9 cellular contexts compared by ENCODE assay signal in genomic region chr14:91415794-91416743, GRCh38. TPM values are rescaled to one million over a fixed set of nuclear protein-coding genes. Genes with fewer than 3 reads are reported as not detected.
A peak's percentile ranks its signal among the peaks of the same experiment; 100 is the strongest.
DNase-seq lines count a peak whose midpoint lies in the region; ATAC-seq and TF ChIP-seq lines count a peak whose summit lies in the region.
"Had no signal": no experiment of that assay in that cellular context is flagged by ENCODE, and none has a peak within 500 bp of the region (broad histone marks: within the 10 kb centered on the region; RNA-seq: fewer than 3 reads in every experiment).

No MANE protein-coding gene starts in this region.

- ATAC-seq in HG03565 (IDR thresholded peaks at IDR 0.05; ENCODE audit: unreplicated experiment) = peak; percentile 40
- ATAC-seq in natural killer cell = peak; percentile 56 to 69 (median 66)

- H3K27me3 ChIP-seq in colonic mucosa = no peaks in the 10 kb centered on the region

- no peaks in the 10 kb centered on the region for H3K9me3 ChIP-seq in ES-I3 (ENCODE audit: control insufficient read depth, insufficient read depth, low read length)
- no peaks in the 10 kb centered on the region for H3K9me3 ChIP-seq in colonic mucosa
- H3K9me3 ChIP-seq: SJSA1 had no signal

- peaks cover 40% of the 10 kb centered on the region for H3K36me3 Mint-ChIP-seq in T-helper 1 cell treated with Interleukin-12 subunit alpha and Interleukin-12 subunit beta and Interleukin-4 antibody, amounts not matched to agents 30 μg/mL and 1 μg/mL, for 36 hours (ENCODE audit: low read depth)
- no peaks in the 10 kb centered on the region for H3K36me3 Mint-ChIP-seq in natural killer cell

- H3K9ac ChIP-seq in ES-I3 (ENCODE audit: low read depth, low read length) (peak overlapping the region; percentile 64), colonic mucosa (ENCODE audit: low read depth in 2 of 2, low read length in 2 of 2) (peak overlapping the region; percentile 82 to 88)

- peak overlapping the region; percentile 100 for H3K27ac Mint-ChIP-seq in T-helper 1 cell treated with Interleukin-12 subunit alpha and Interleukin-12 subunit beta and Interleukin-4 antibody, amounts not matched to agents 30 μg/mL and 1 μg/mL, for 36 hours
- H3K27ac Mint-ChIP-seq in natural killer cell = peak overlapping the region; percentile 96 to 99

- H3K4me1 ChIP-seq in ES-I3 (ENCODE audit: insufficient read depth, low read length) (peaks cover 29% of the 10 kb centered on the region), colonic mucosa (peaks cover 12% of the 10 kb centered on the region)

- peaks cover 8% of the 10 kb centered on the region for H3K27me3 Mint-ChIP-seq in T-helper 1 cell treated with Interleukin-12 subunit alpha and Interleukin-12 subunit beta and Interleukin-4 antibody, amounts not matched to agents 30 μg/mL and 1 μg/mL, for 36 hours (ENCODE audit: low read depth)
- H3K27me3 Mint-ChIP-seq in natural killer cell (ENCODE audit: low read depth in 2 of 2) = no peaks in the 10 kb centered on the region

- H3K36me3 ChIP-seq in ES-I3 (ENCODE audit: insufficient read depth, low read length) (no peaks in the 10 kb centered on the region), colonic mucosa (no peaks in the 10 kb centered on the region)
- H3K36me3 ChIP-seq: SJSA1 had no signal

- peaks cover 48% of the 10 kb centered on the region for H3K4me1 Mint-ChIP-seq in T-helper 1 cell treated with Interleukin-12 subunit alpha and Interleukin-12 subunit beta and Interleukin-4 antibody, amounts not matched to agents 30 μg/mL and 1 μg/mL, for 36 hours (ENCODE audit: low read depth)
- H3K4me1 Mint-ChIP-seq in natural killer cell = peaks cover 60 to 63% of the 10 kb centered on the region in 2 donors

- peak overlapping the region; percentile 64 for H3K27ac ChIP-seq in colonic mucosa
- H3K27ac ChIP-seq: SJSA1 had no signal

- H3K4me3 Mint-ChIP-seq in T-helper 1 cell treated with Interleukin-12 subunit alpha and Interleukin-12 subunit beta and Interleukin-4 antibody, amounts not matched to agents 30 μg/mL and 1 μg/mL, for 36 hours = peak overlapping the region; percentile 100
- H3K4me3 Mint-ChIP-seq in natural killer cell = peak overlapping the region; percentile 98

- H3K9me3 Mint-ChIP-seq in T-helper 1 cell treated with Interleukin-12 subunit alpha and Interleukin-12 subunit beta and Interleukin-4 antibody, amounts not matched to agents 30 μg/mL and 1 μg/mL, for 36 hours = no peaks in the 10 kb centered on the region
- H3K9me3 Mint-ChIP-seq in natural killer cell = no peaks in the 10 kb centered on the region

- peak; percentile 87 for DNase-seq in GM20000 (ENCODE audit: low spot score)
- DNase-seq in colonic mucosa = peak; percentile 54
- DNase-seq in natural killer cell = peak; percentile 59
- no peak for DNase-seq in retina
- no peak for DNase-seq in NCI-H774 (lab: John Stamatoyannopoulos, UW)

- TF ChIP-seq CTCF in GM20000 (IDR thresholded peaks at IDR 0.05; ENCODE audit: extremely low read depth, missing control alignments) (no peak), colonic mucosa (IDR thresholded peaks at IDR 0.05) (no peak), natural killer cell (IDR thresholded peaks at IDR 0.05) (no peak)

- peak overlapping the region; percentile 92 for H3K4me3 ChIP-seq in colonic mucosa
- H3K4me3 ChIP-seq: SJSA1 had no signal

- intact Hi-C loops in colonic mucosa (cut with DNase I) (no loop called here), natural killer cell (cut with micrococcal nuclease) (loop anchor here (1.0 to 5.0 kb wide), 5 partner anchors 13 to 354 kb away; partner anchors contain the start of gene RPS6KA5)

RNA-seq across cellular contexts. Expression of gene CCDC88C, which starts 1.6 kb away (rescaled TPM):
- total RNA-seq in colonic mucosa (10 to 100 TPM; 45.6 to 48.0 TPM), natural killer cell (100 to 1,000 TPM; 432 to 516 (median 438) TPM)
- total RNA-seq: SJSA1 had no signal

Comparison
In these comparisons a context has a peak if more than half of its experiments do, and no peak if none do; other contexts are left out.
1. DNase-seq: peak in GM20000 (single experiment), colonic mucosa (single experiment) and natural killer cell (single experiment); none in retina (single experiment) and NCI-H774 (single experiment).
2. RNA of gene CCDC88C, which starts 1.6 kb away (total RNA-seq): 432 to 516 TPM in natural killer cell; 45.6 to 48.0 TPM in colonic mucosa; every median in the first group is over 4 times any median in the second.